17 cellular contexts compared by ENCODE assay signal in genomic region chr7:46011059-46011458, GRCh38.
"Had no signal": no experiment of that assay in that cellular context is flagged by ENCODE, and none has a peak within 500 bp of the region (broad histone marks: within the 10 kb centered on the region; RNA-seq: fewer than 3 reads in every experiment).

No MANE protein-coding gene starts in this region.

- H3K36me3 ChIP-seq: neural progenitor cell, ovary, upper lobe of left lung, uterus had no signal

- H3K9me3 ChIP-seq: ovary, upper lobe of left lung, uterus had no signal

- H3K4me1 Mint-ChIP-seq: natural killer cell had no signal

- H3K79me2 ChIP-seq: hepatocyte had no signal

- H3K4me3 Mint-ChIP-seq: natural killer cell, neural progenitor cell had no signal

- ATAC-seq: left colon, natural killer cell, right cardiac atrium had no signal

- H3K4me1 ChIP-seq: uterus had no signal

- H2AFZ ChIP-seq: hepatocyte, neural progenitor cell had no signal

- H3K27ac Mint-ChIP-seq: natural killer cell, neural progenitor cell, progenitor cell of endocrine pancreas had no signal

- H3K4me2 ChIP-seq: hepatocyte, smooth muscle cell had no signal

- H3K27me3 ChIP-seq: hepatocyte, neural progenitor cell, ovary, upper lobe of left lung, uterus had no signal

- H3K27ac ChIP-seq: hepatocyte, neural progenitor cell, ovary, upper lobe of left lung, uterus had no signal

- H3K9me3 Mint-ChIP-seq: neural progenitor cell had no signal

- H3K27me3 Mint-ChIP-seq: progenitor cell of endocrine pancreas had no signal

- DNase-seq: dermis blood vessel endothelial cell; erythroblast; foreskin melanocyte; head of caudate nucleus; left colon; natural killer cell; nucleus accumbens; ovary; right cardiac atrium; stimulated activated CD4-positive, alpha-beta T cell treated with anti-CD3 and anti-CD28 coated beads, Interleukin-2, amount 100 ng/mL, for 48 hours; stimulated activated naive CD4-positive, alpha-beta T cell treated with Interleukin-2 at 50 U/mL for 16 hours; upper lobe of left lung; uterus had no signal

- H3K36me3 Mint-ChIP-seq: natural killer cell, neural progenitor cell had no signal

- H3K4me3 ChIP-seq: hepatocyte, neural progenitor cell, ovary, smooth muscle cell, upper lobe of left lung, uterus had no signal
